1 cellular context compared by ENCODE assay signal in genomic region chr19:34254552-34255432, GRCh38.
TF ChIP-seq lines count a peak whose summit lies in the region.

A gene with protein sequence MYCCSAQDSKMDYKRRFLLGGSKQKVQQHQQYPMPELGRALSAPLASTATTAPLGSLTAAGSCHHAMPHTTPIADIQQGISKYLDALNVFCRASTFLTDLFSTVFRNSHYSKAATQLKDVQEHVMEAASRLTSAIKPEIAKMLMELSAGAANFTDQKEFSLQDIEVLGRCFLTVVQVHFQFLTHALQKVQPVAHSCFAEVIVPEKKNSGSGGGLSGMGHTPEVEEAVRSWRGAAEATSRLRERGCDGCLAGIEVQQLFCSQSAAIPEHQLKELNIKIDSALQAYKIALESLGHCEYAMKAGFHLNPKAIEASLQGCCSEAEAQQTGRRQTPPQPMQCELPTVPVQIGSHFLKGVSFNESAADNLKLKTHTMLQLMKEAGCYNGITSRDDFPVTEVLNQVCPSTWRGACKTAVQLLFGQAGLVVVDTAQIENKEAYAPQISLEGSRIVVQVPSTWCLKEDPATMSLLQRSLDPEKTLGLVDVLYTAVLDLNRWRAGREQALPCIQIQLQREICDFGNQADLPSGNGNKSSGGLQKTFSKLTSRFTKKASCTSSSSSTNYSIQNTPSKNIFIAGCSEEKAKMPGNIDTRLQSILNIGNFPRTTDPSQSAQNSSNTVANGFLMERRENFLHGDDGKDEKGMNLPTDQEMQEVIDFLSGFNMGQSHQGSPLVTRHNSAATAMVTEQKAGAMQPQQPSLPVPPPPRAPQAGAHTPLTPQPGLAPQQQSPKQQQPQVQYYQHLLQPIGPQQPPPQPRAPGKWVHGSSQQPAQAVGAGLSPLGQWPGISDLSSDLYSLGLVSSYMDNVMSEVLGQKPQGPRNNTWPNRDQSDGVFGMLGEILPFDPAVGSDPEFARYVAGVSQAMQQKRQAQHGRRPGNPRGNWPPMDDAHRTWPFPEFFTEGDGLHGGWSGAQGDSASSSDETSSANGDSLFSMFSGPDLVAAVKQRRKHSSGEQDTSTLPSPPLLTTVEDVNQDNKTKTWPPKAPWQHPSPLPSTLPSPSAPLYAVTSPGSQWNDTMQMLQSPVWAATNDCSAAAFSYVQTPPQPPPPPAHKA (N-terminal part only) (plus strand): TSS chr19:34254554. CDS start chr19:34300474, 45,920 bp downstream.

TF ChIP-seq in SK-N-SH, 30 proteins besides CTCF, POLR2A, EP300 and RAD21 (continued from another document):
- TF ChIP-seq, protein P1, sequence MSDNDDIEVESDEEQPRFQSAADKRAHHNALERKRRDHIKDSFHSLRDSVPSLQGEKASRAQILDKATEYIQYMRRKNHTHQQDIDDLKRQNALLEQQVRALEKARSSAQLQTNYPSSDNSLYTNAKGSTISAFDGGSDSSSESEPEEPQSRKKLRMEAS (IDR thresholded peaks at IDR 0.05; ENCODE audit: low read depth), result peak; percentile 54; the same call in 1 of the 2 replicates
- TF ChIP-seq EZH2phosphoT487 (IDR thresholded peaks at IDR 0.05; ENCODE audit: borderline replicate concordance, low read depth), result no peak
